ENCODE assay signal across 1 cellular context in genomic region chr9:130072515-130073235, GRCh38.
A peak's percentile ranks its signal among the peaks of the same experiment; 100 is the strongest.
TF ChIP-seq lines count a peak whose summit lies in the region.

No MANE protein-coding gene starts in this region.

TF ChIP-seq in HEK293, 187 proteins besides CTCF, POLR2A, EP300 and RAD21 (continued from another document):
- TF ChIP-seq, protein P1, sequence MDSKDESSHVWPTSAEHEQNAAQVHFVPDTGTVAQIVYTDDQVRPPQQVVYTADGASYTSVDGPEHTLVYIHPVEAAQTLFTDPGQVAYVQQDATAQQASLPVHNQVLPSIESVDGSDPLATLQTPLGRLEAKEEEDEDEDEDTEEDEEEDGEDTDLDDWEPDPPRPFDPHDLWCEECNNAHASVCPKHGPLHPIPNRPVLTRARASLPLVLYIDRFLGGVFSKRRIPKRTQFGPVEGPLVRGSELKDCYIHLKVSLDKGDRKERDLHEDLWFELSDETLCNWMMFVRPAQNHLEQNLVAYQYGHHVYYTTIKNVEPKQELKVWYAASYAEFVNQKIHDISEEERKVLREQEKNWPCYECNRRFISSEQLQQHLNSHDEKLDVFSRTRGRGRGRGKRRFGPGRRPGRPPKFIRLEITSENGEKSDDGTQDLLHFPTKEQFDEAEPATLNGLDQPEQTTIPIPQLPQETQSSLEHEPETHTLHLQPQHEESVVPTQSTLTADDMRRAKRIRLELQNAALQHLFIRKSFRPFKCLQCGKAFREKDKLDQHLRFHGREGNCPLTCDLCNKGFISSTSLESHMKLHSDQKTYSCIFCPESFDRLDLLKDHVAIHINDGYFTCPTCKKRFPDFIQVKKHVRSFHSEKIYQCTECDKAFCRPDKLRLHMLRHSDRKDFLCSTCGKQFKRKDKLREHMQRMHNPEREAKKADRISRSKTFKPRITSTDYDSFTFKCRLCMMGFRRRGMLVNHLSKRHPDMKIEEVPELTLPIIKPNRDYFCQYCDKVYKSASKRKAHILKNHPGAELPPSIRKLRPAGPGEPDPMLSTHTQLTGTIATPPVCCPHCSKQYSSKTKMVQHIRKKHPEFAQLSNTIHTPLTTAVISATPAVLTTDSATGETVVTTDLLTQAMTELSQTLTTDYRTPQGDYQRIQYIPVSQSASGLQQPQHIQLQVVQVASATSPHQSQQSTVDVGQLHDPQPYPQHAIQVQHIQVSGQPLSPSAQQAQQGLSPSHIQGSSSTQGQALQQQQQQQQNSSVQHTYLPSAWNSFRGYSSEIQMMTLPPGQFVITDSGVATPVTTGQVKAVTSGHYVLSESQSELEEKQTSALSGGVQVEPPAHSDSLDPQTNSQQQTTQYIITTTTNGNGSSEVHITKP (tag by site-specific recombination; IDR thresholded peaks at IDR 0.05) = peak; percentile 82
